ENCODE assay signal across 3 cellular contexts in the genomic region with DNA sequence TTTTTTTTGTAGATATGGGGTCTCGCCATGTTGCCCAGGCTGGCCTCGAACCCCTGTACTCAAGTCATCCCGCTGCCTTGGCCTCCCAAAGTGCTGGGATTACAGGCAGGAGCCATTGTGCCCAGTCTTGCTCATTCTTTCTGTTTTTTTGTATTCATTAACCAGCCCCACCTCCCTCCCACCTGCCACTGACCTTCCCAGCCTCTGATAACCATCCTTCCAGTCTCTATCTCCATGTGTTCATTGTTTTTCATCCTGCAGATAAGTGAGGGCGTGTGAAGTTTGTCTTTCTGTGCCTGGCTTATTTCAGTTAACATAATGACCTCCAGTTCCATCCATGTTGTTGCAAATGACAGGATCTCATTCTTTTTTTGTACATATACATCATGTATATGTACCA.
A peak's percentile ranks its signal among the peaks of the same experiment; 100 is the strongest.
TF ChIP-seq lines count a peak whose summit lies in the region.

No MANE protein-coding gene starts in this region.

TF ChIP-seq in SK-N-SH, 30 proteins besides CTCF, POLR2A, EP300 and RAD21:
- TF ChIP-seq GATA2 (CRISPR knock-in tag; IDR thresholded peaks at IDR 0.05): peak; percentile 75
- TF ChIP-seq GABPA (IDR thresholded peaks at IDR 0.05; ENCODE audit: low read depth): no peak

TF ChIP-seq in SK-N-SH treated with all-trans-retinoic acid at 6 μM for 48 hours, 23 proteins besides CTCF, POLR2A, EP300 and RAD21:
- TF ChIP-seq ZFP30 (CRISPR knock-in tag; IDR thresholded peaks at IDR 0.05) (no peak), ZNF70 (CRISPR knock-in tag; IDR thresholded peaks at IDR 0.05) (no peak), TSHZ2 (CRISPR knock-in tag; IDR thresholded peaks at IDR 0.05) (no peak), POU6F1 (CRISPR knock-in tag; IDR thresholded peaks at IDR 0.05; ENCODE audit: borderline replicate concordance, low read depth) (no peak), PPARA (CRISPR knock-in tag; IDR thresholded peaks at IDR 0.05; ENCODE audit: borderline replicate concordance) (no peak), PATZ1 (CRISPR knock-in tag; IDR thresholded peaks at IDR 0.05; ENCODE audit: borderline replicate concordance) (no peak), ISL1 (CRISPR knock-in tag; IDR thresholded peaks at IDR 0.05) (no peak), ZC3H10 (CRISPR knock-in tag; IDR thresholded peaks at IDR 0.05) (no peak), ZNF565 (CRISPR knock-in tag; conservative IDR thresholded peaks at IDR 0.05; ENCODE audit: low read depth) (no peak), TCF4 (CRISPR knock-in tag; IDR thresholded peaks at IDR 0.05; ENCODE audit: borderline replicate concordance) (no peak)

TF ChIP-seq in HepG2, 621 proteins besides CTCF, POLR2A, EP300 and RAD21:
- TF ChIP-seq CCDC6 (CRISPR knock-in tag; IDR thresholded peaks at IDR 0.05) (no peak), HDAC1 (CRISPR knock-in tag; IDR thresholded peaks at IDR 0.05) (no peak), SOX13 (IDR thresholded peaks at IDR 0.05) (no peak), SOX13 (CRISPR knock-in tag; conservative IDR thresholded peaks at IDR 0.05 in 1 of 2, IDR thresholded peaks at IDR 0.05 in 1 of 2) (peak in 1 of 2 experiments; percentile 40; a peak in 2 of 4 replicates), RNF2 (conservative IDR thresholded peaks at IDR 0.05; ENCODE audit: low read depth) (no peak), ZNF292 (CRISPR knock-in tag; IDR thresholded peaks at IDR 0.05; ENCODE audit: borderline replicate concordance, low read depth) (no peak), SOX6 (IDR thresholded peaks at IDR 0.05) (no peak), SOX6 (CRISPR knock-in tag; IDR thresholded peaks at IDR 0.05) (0 out of 2 replicates have a peak, but pooled peaks have one; percentile 8), SIN3A (IDR thresholded peaks at IDR 0.05; ENCODE audit: borderline replicate concordance, low read depth, low read length) (no peak), TOPORS (CRISPR knock-in tag; IDR thresholded peaks at IDR 0.05) (no peak)
